15 cellular contexts compared by ENCODE assay signal in genomic region chr12:50642755-50643154, GRCh38.
DNase-seq lines count a peak whose midpoint lies in the region; ATAC-seq and TF ChIP-seq lines count a peak whose summit lies in the region.
"Had no signal": no experiment of that assay in that cellular context is flagged by ENCODE, and none has a peak within 500 bp of the region (broad histone marks: within the 10 kb centered on the region; RNA-seq: fewer than 3 reads in every experiment).

No MANE protein-coding gene starts in this region.

- H3K4me1 ChIP-seq in PC-3 (ENCODE audit: insufficient read depth, low read length) (peaks cover 60% of the 10 kb centered on the region), endodermal cell (ENCODE audit: control insufficient read depth, insufficient read depth, low read length) (no peaks in the 10 kb centered on the region)
- H3K4me1 ChIP-seq: testis had no signal

- peak overlapping the region; percentile 78 for H3K27ac ChIP-seq in PC-3 (ENCODE audit: low read length)
- no peak overlapping the region for H3K27ac ChIP-seq in endodermal cell (ENCODE audit: low read depth, low read length)
- peak overlapping the region; percentile 70 for H3K27ac ChIP-seq in substantia nigra (ENCODE audit: low read depth, low read length, poor library complexity, severe bottlenecking)
- H3K27ac ChIP-seq: 22Rv1; BLaER1 treated with 17β-estradiol and CSF1 and Interleukin-3, amounts not matched to agents 10 nM and 100 nM; heart left ventricle; testis had no signal

- H3K4me1 Mint-ChIP-seq in endodermal cell, result no peaks in the 10 kb centered on the region

- H3K36me3 Mint-ChIP-seq in endodermal cell (ENCODE audit: low read depth), result peaks cover 11% of the 10 kb centered on the region

- no peak overlapping the region for H3K4me3 ChIP-seq in PC-3 (ENCODE audit: low read length)
- H3K4me3 ChIP-seq in endodermal cell (ENCODE audit: low read length), result no peak overlapping the region
- H3K4me3 ChIP-seq in foreskin fibroblast (ENCODE audit: low read depth in 1 of 2, low read length in 2 of 2), result no peak overlapping the region
- H3K4me3 ChIP-seq: BLaER1 treated with 17β-estradiol and CSF1 and Interleukin-3, amounts not matched to agents 10 nM and 100 nM; heart left ventricle; testis had no signal

- no peak overlapping the region for H2AFZ ChIP-seq in PC-3 (ENCODE audit: low read length)

- intact Hi-C loops in PC-3 (cut with micrococcal nuclease), result no loop called here

- H3K9me3 Mint-ChIP-seq in endodermal cell, result no peaks in the 10 kb centered on the region
- H3K9me3 Mint-ChIP-seq: activated CD4-positive, alpha-beta memory T cell treated with anti-CD3 and anti-CD28 coated beads for 36 hours; central memory CD8-positive, alpha-beta T cell had no signal

- WGBS in endodermal cell (ENCODE audit: insufficient coverage in 1 of 2, insufficient read length in 1 of 2), 2 experiments, result 92 to 100% methylated on average over 1 to 4 of the region's 5 CpGs

- H3K9ac ChIP-seq in PC-3 (ENCODE audit: low read length), result no peak overlapping the region
- no peak overlapping the region for H3K9ac ChIP-seq in endodermal cell (ENCODE audit: extremely low read depth, low read length, poor library complexity, severe bottlenecking)
- H3K9ac ChIP-seq: BLaER1 treated with 17β-estradiol and CSF1 and Interleukin-3, amounts not matched to agents 10 nM and 100 nM had no signal

- no TSS peak for BruUV-seq in PC-3 (replicated peaks; lab: Mats Ljungman, UMichigan)

- no peaks in the 10 kb centered on the region for H3K9me2 ChIP-seq in PC-3 (replicated peaks; ENCODE audit: low read length)

- H3K9me3 ChIP-seq in PC-3 (ENCODE audit: low read length) (no peaks in the 10 kb centered on the region), endodermal cell (ENCODE audit: control insufficient read depth, low read length) (no peaks in the 10 kb centered on the region)
- H3K9me3 ChIP-seq: BLaER1 treated with 17β-estradiol and CSF1 and Interleukin-3, amounts not matched to agents 10 nM and 100 nM; heart left ventricle; testis had no signal

- H3K27me3 Mint-ChIP-seq in endodermal cell (ENCODE audit: insufficient read depth), result no peaks in the 10 kb centered on the region
- H3K27me3 Mint-ChIP-seq: activated CD4-positive, alpha-beta memory T cell treated with anti-CD3 and anti-CD28 coated beads for 36 hours; central memory CD8-positive, alpha-beta T cell had no signal

- TF ChIP-seq CTCF in PC-3 (conservative IDR thresholded peaks at IDR 0.05; ENCODE audit: low read depth, low read length), result no peak
- TF ChIP-seq CTCF in endodermal cell (conservative IDR thresholded peaks at IDR 0.05), result no peak
- no peak for TF ChIP-seq CTCF in foreskin fibroblast (IDR thresholded peaks at IDR 0.05; ENCODE audit: low read depth, low read length)

- no peaks in the 10 kb centered on the region for H4K20me1 ChIP-seq in PC-3 (ENCODE audit: low read length)

- no peak overlapping the region for H3K4me3 Mint-ChIP-seq in endodermal cell
- H3K4me3 Mint-ChIP-seq: activated CD4-positive, alpha-beta memory T cell treated with anti-CD3 and anti-CD28 coated beads for 36 hours; central memory CD8-positive, alpha-beta T cell had no signal

- POLR2A ChIA-PET in PC-3 (lab: Charles Lee; ENCODE audit: unreplicated experiment), result no interaction called here

- H3F3A ChIP-seq in PC-3 (ENCODE audit: low read length, unreplicated experiment), result peaks cover 6% of the 10 kb centered on the region

- H3K27me3 ChIP-seq in PC-3 (ENCODE audit: low read length) (no peaks in the 10 kb centered on the region), endodermal cell (ENCODE audit: control insufficient read depth, insufficient read depth, low read length, poor library complexity, severe bottlenecking) (no peaks in the 10 kb centered on the region)
- H3K27me3 ChIP-seq: BLaER1 treated with 17β-estradiol and CSF1 and Interleukin-3, amounts not matched to agents 10 nM and 100 nM; heart left ventricle; testis had no signal

- CTCF ChIA-PET in PC-3 (lab: Charles Lee), result interaction anchor here (1.1 kb wide), 1 partner anchor 138 kb away, joined by 4 read pairs; the partner anchor contains the start of gene DIP2B

- peaks cover 32% of the 10 kb centered on the region for H3K79me2 ChIP-seq in PC-3 (ENCODE audit: low read length)

- H3K4me2 ChIP-seq in PC-3 (ENCODE audit: low read length), result no peak overlapping the region
- H3K4me2 ChIP-seq: BLaER1 treated with 17β-estradiol and CSF1 and Interleukin-3, amounts not matched to agents 10 nM and 100 nM had no signal

- ATAC-seq in PC-3, result no peak
- no peak for ATAC-seq in HG03108 (IDR thresholded peaks at IDR 0.05; ENCODE audit: unreplicated experiment)
- ATAC-seq: heart left ventricle had no signal

- H3K36me3 ChIP-seq in PC-3 (ENCODE audit: low read depth, low read length), result peaks cover 10% of the 10 kb centered on the region; the same call in 1 of the 2 replicates
- peaks cover 21% of the 10 kb centered on the region for H3K36me3 ChIP-seq in endodermal cell (ENCODE audit: control insufficient read depth, insufficient read depth, low read length)

- H3K27ac Mint-ChIP-seq in endodermal cell, result peak overlapping the region; percentile 53
- H3K27ac Mint-ChIP-seq: activated CD4-positive, alpha-beta memory T cell treated with anti-CD3 and anti-CD28 coated beads for 36 hours had no signal

- DNase-seq in DMS 273 (lab: John Stamatoyannopoulos, UW; ENCODE audit: unreplicated experiment), result peak; percentile 2
- no peak for DNase-seq in DMS 273 treated with DMSO at 0.1 percent for 48 hours (lab: John Stamatoyannopoulos, UW)
- no peak for DNase-seq in PC-3
- DNase-seq in endodermal cell, result no peak
- DNase-seq in substantia nigra (lab: John Stamatoyannopoulos, UW), result no peak
- DNase-seq in foreskin fibroblast, result no peak
- DNase-seq in activated T-cell treated with anti-CD3 and anti-CD28 coated beads for 4 hours, result no peak
- DNase-seq: activated CD4-positive, alpha-beta memory T cell treated with anti-CD3 and anti-CD28 coated beads for 36 hours; heart left ventricle; stimulated activated CD4-positive, alpha-beta T cell treated with anti-CD3 and anti-CD28 coated beads, Interleukin-1b, Interleukin-23, amount 100 ng/mL, for 48 hours; testis had no signal
